In the genomic region with DNA sequence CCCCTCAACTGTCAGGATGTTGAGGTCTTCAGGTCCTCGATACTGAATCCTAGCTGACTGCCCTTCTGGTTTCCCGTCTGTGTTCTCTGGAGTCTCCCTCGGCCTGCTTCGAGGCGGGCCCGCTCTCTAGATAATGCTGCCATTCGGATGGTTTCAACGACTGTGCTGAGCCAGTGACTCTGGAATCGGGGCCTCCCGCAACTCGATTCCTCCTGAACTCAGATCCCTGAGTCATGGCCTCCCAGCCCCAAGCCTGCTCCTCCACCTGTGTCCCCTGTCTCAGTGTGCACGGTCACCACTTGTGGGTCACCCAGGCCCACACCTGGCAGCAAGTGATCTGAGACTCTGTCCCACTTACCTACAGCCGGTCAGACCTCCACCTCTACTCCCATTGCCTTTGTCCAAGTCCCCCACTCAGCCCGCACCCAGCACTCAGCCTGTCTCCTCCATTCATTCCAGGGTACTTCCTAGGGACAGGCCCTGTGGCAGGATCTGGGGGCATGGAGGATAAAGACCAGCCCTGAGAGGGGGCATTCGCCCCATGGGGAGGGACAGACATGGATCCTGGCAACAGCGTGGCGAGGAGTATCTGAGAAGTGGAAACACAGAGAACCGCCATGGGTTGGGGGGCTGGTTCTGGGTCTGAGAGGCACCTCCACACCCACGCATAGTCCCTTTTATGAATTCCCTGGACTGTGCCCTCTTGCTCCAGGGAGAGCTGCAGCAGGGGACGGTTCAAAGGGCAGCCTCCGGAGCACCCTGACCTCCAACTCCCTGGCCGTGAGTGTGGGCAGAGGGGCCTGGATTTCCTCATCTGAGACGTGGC, we compare ENCODE assay signal across 25 cellular contexts. TPM values are rescaled to one million over a fixed set of nuclear protein-coding genes. Genes with fewer than 3 reads are reported as not detected.
A peak's percentile ranks its signal among the peaks of the same experiment; 100 is the strongest.
DNase-seq lines count a peak whose midpoint lies in the region; ATAC-seq and TF ChIP-seq lines count a peak whose summit lies in the region.
"Had no signal": no experiment of that assay in that cellular context is flagged by ENCODE, and none has a peak within 500 bp of the region (broad histone marks: within the 10 kb centered on the region; RNA-seq: fewer than 3 reads in every experiment).

No MANE protein-coding gene starts in this region.

- peak; percentile 24 for ATAC-seq in activated naive CD8-positive, alpha-beta T cell treated with anti-CD3 and anti-CD28 coated beads, Interleukin-2, amount 50 U/mL, for 24 hours
- ATAC-seq in HG02852 (IDR thresholded peaks at IDR 0.05; ENCODE audit: unreplicated experiment) (no peak), GM19455 (IDR thresholded peaks at IDR 0.05; ENCODE audit: unreplicated experiment) (no peak)
- ATAC-seq: activated T-cell treated with anti-CD3 and anti-CD28 coated beads, Interleukin-2, amount 50 U/mL, for 4 hours; T-cell had no signal

- no peaks in the 10 kb centered on the region for H3K4me1 Mint-ChIP-seq in activated naive CD8-positive, alpha-beta T cell treated with anti-CD3 and anti-CD28 coated beads, Interleukin-2, amount 50 U/mL, for 24 hours
- H3K4me1 Mint-ChIP-seq in activated naive CD8-positive, alpha-beta T cell treated with anti-CD3 and anti-CD28 coated beads for 36 hours = no peaks in the 10 kb centered on the region
- H3K4me1 Mint-ChIP-seq in nephron progenitor cell = peaks cover 30% of the 10 kb centered on the region
- H3K4me1 Mint-ChIP-seq: B cell, T-cell had no signal

- TF ChIP-seq CTCF in hepatocyte (IDR thresholded peaks at IDR 0.05; ENCODE audit: poor library complexity) = no peak
- no peak for TF ChIP-seq CTCF in nephron progenitor cell (IDR thresholded peaks at IDR 0.05)

- no peaks in the 10 kb centered on the region for H3K36me3 Mint-ChIP-seq in activated naive CD8-positive, alpha-beta T cell treated with anti-CD3 and anti-CD28 coated beads, Interleukin-2, amount 50 U/mL, for 24 hours (ENCODE audit: low read depth)
- H3K36me3 Mint-ChIP-seq in activated naive CD8-positive, alpha-beta T cell treated with anti-CD3 and anti-CD28 coated beads for 36 hours = no peaks in the 10 kb centered on the region
- no peaks in the 10 kb centered on the region for H3K36me3 Mint-ChIP-seq in nephron progenitor cell (ENCODE audit: low read depth)
- H3K36me3 Mint-ChIP-seq: T-cell had no signal

- no peaks in the 10 kb centered on the region for H3K9me3 ChIP-seq in hepatocyte (ENCODE audit: low read depth)
- H3K9me3 ChIP-seq: heart right ventricle, left ventricle myocardium inferior had no signal

- H3K27me3 ChIP-seq in hepatocyte = no peaks in the 10 kb centered on the region
- H3K27me3 ChIP-seq: dorsolateral prefrontal cortex had no signal

- H3K79me2 ChIP-seq in hepatocyte = no peaks in the 10 kb centered on the region

- H3K27me3 Mint-ChIP-seq in activated naive CD8-positive, alpha-beta T cell treated with anti-CD3 and anti-CD28 coated beads, Interleukin-2, amount 50 U/mL, for 24 hours = peaks cover 9% of the 10 kb centered on the region
- peaks cover 11% of the 10 kb centered on the region for H3K27me3 Mint-ChIP-seq in activated naive CD8-positive, alpha-beta T cell treated with anti-CD3 and anti-CD28 coated beads for 36 hours
- peaks cover 11% of the 10 kb centered on the region for H3K27me3 Mint-ChIP-seq in nephron progenitor cell (ENCODE audit: low read depth, poor library complexity)

- no peaks in the 10 kb centered on the region for H3K9me3 Mint-ChIP-seq in activated naive CD8-positive, alpha-beta T cell treated with anti-CD3 and anti-CD28 coated beads, Interleukin-2, amount 50 U/mL, for 24 hours
- no peaks in the 10 kb centered on the region for H3K9me3 Mint-ChIP-seq in activated naive CD8-positive, alpha-beta T cell treated with anti-CD3 and anti-CD28 coated beads for 36 hours
- no peaks in the 10 kb centered on the region for H3K9me3 Mint-ChIP-seq in nephron progenitor cell
- H3K9me3 Mint-ChIP-seq: activated T-cell treated with anti-CD3 and anti-CD28 coated beads, Interleukin-2, amount 50 U/mL, for 4 hours; T-cell had no signal

- no peaks in the 10 kb centered on the region for H3K36me3 ChIP-seq in hepatocyte (replicated peaks; ENCODE audit: insufficient read depth, low read depth)

- peak overlapping the region; percentile 91 for H3K27ac ChIP-seq in hepatocyte
- H3K27ac ChIP-seq: dorsolateral prefrontal cortex, GM23248, heart right ventricle, left ventricle myocardium inferior had no signal

- H3K9me2 ChIP-seq in hepatocyte (replicated peaks; ENCODE audit: insufficient read depth) = no peaks in the 10 kb centered on the region

- H3K4me2 ChIP-seq in hepatocyte = peak overlapping the region; percentile 46

- peaks cover 34% of the 10 kb centered on the region for H3K4me1 ChIP-seq in hepatocyte (ENCODE audit: insufficient read depth)
- H3K4me1 ChIP-seq: left ventricle myocardium inferior had no signal

- no peaks in the 10 kb centered on the region for H4K20me1 ChIP-seq in hepatocyte (ENCODE audit: insufficient read depth, poor library complexity, severe bottlenecking)

- DNase-seq in activated naive CD8-positive, alpha-beta T cell treated with anti-CD3 and anti-CD28 coated beads, Interleukin-2, amount 50 U/mL, for 24 hours = no peak
- no peak for DNase-seq in activated naive CD8-positive, alpha-beta T cell treated with anti-CD3 and anti-CD28 coated beads for 36 hours
- DNase-seq in hepatocyte (ENCODE audit: low spot score) = peak; percentile 38
- no peak for DNase-seq in nephron progenitor cell
- no peak for DNase-seq in LoVo (ENCODE audit: low spot score)
- no peak for DNase-seq in NCI-H187 (lab: John Stamatoyannopoulos, UW)
- DNase-seq: activated CD4-positive, alpha-beta T cell treated with anti-CD3 and anti-CD28 coated beads for 1 hour; activated naive CD4-positive, alpha-beta T cell treated with Interleukin-2 at 50 U/mL for 16 hours; activated T-cell treated with anti-CD3 and anti-CD28 coated beads, Interleukin-2, amount 50 U/mL, for 4 hours; anterior cingulate cortex; central memory CD4-positive, alpha-beta T cell; DND-41; dorsolateral prefrontal cortex; heart right ventricle; left ventricle myocardium inferior; NCI-H1105; NCI-H2029 treated with DMSO at 0.1 percent for 48 hours; NCI-H774; occipital lobe; SHP77; T-cell had no signal

- H3K4me3 Mint-ChIP-seq in activated naive CD8-positive, alpha-beta T cell treated with anti-CD3 and anti-CD28 coated beads, Interleukin-2, amount 50 U/mL, for 24 hours = no peak overlapping the region
- no peak overlapping the region for H3K4me3 Mint-ChIP-seq in activated naive CD8-positive, alpha-beta T cell treated with anti-CD3 and anti-CD28 coated beads for 36 hours
- H3K4me3 Mint-ChIP-seq in nephron progenitor cell = no peak overlapping the region
- H3K4me3 Mint-ChIP-seq: activated T-cell treated with anti-CD3 and anti-CD28 coated beads, Interleukin-2, amount 50 U/mL, for 4 hours; B cell; T-cell had no signal

- H2AFZ ChIP-seq in hepatocyte = no peak overlapping the region
- H2AFZ ChIP-seq: GM23248 had no signal

- H3K4me3 ChIP-seq in hepatocyte = no peak overlapping the region
- H3K4me3 ChIP-seq: dorsolateral prefrontal cortex, GM23248, heart right ventricle, left ventricle myocardium inferior had no signal

- no peak overlapping the region for H3K27ac Mint-ChIP-seq in activated naive CD8-positive, alpha-beta T cell treated with anti-CD3 and anti-CD28 coated beads, Interleukin-2, amount 50 U/mL, for 24 hours
- no peak overlapping the region for H3K27ac Mint-ChIP-seq in activated naive CD8-positive, alpha-beta T cell treated with anti-CD3 and anti-CD28 coated beads for 36 hours
- peak overlapping the region; percentile 68 for H3K27ac Mint-ChIP-seq in nephron progenitor cell
- H3K27ac Mint-ChIP-seq: B cell, T-cell had no signal

- 80% methylated on average over 23 of the region's 23 CpGs for WGBS in hepatocyte (ENCODE audit: low lambda C conversion rate, missing lambda C conversion rate)

RNA-seq across cellular contexts. Expression of a gene that starts 14.3 kb away (rescaled TPM):
- total RNA-seq in activated naive CD8-positive, alpha-beta T cell treated with anti-CD3 and anti-CD28 coated beads for 36 hours = 1 to 10 TPM; 5.5 to 5.6 TPM
- total RNA-seq in hepatocyte = 136 and 156 TPM in 2 replicates
- polyA plus RNA-seq in hepatocyte = 179 and 193 TPM in 2 replicates

RNA-seq across cellular contexts. Expression of a gene that starts 14.6 kb away (rescaled TPM):
- under 1 TPM; 0.68 to 0.80 TPM for total RNA-seq in activated naive CD8-positive, alpha-beta T cell treated with anti-CD3 and anti-CD28 coated beads for 36 hours
- 111 and 114 TPM in 2 replicates for total RNA-seq in hepatocyte
- 47.0 and 50.2 TPM in 2 replicates for polyA plus RNA-seq in hepatocyte

RNA-seq across cellular contexts. Expression of a gene that starts 17.7 kb away (rescaled TPM):
- 10 to 100 TPM; 22.9 to 25.4 TPM for total RNA-seq in activated naive CD8-positive, alpha-beta T cell treated with anti-CD3 and anti-CD28 coated beads for 36 hours
- total RNA-seq in hepatocyte = 15.2 and 22.6 TPM in 2 replicates
- polyA plus RNA-seq in hepatocyte = 25.4 and 33.4 TPM in 2 replicates

Comparison
In these comparisons a context has a peak if more than half of its experiments do, and no peak if none do; other contexts are left out.
1. RNA of a gene that starts 14.3 kb away (total RNA-seq): 136 to 156 TPM in hepatocyte; 5.5 to 5.6 TPM in activated naive CD8-positive, alpha-beta T cell treated with anti-CD3 and anti-CD28 coated beads for 36 hours; every median in the first group is over 10 times any median in the second.
2. RNA of a gene that starts 14.6 kb away (total RNA-seq): 111 to 114 TPM in hepatocyte; 0.68 to 0.80 TPM in activated naive CD8-positive, alpha-beta T cell treated with anti-CD3 and anti-CD28 coated beads for 36 hours; every median in the first group is over 10 times any median in the second.